Comparison of ENCODE assay signal across 8 cellular contexts in genomic region chr7:130838738-130839137, GRCh38.
DNase-seq lines count a peak whose midpoint lies in the region; ATAC-seq and TF ChIP-seq lines count a peak whose summit lies in the region.
"Had no signal": no experiment of that assay in that cellular context is flagged by ENCODE, and none has a peak within 500 bp of the region (broad histone marks: within the 10 kb centered on the region; RNA-seq: fewer than 3 reads in every experiment).

No MANE protein-coding gene starts in this region.

- no peaks in the 10 kb centered on the region for H3K36me3 ChIP-seq in mucosa of descending colon (ENCODE audit: low read depth)
- H3K36me3 ChIP-seq in Peyer's patch: no peaks in the 10 kb centered on the region
- H3K36me3 ChIP-seq: cardiac muscle cell had no signal

- TF ChIP-seq CTCF in HFF-Myc (IDR thresholded peaks at IDR 0.05; ENCODE audit: low read depth, low read length, missing control alignments): no peak
- TF ChIP-seq CTCF in mucosa of descending colon (IDR thresholded peaks at IDR 0.05): no peak
- TF ChIP-seq CTCF in Peyer's patch (IDR thresholded peaks at IDR 0.05): no peak

- H3K27me3 ChIP-seq in Peyer's patch: no peaks in the 10 kb centered on the region

- peak; percentile 15 for ATAC-seq in mucosa of descending colon

- no peak for TF ChIP-seq POLR2A in Peyer's patch (IDR thresholded peaks at IDR 0.05)

- intact Hi-C loops in mucosa of descending colon (cut with DNase I, micrococcal nuclease): no loop called here

- DNase-seq in GM04504 (ENCODE audit: low read depth) (peak; percentile 96), HFF-Myc (ENCODE audit: extremely low read depth, low read depth) (peak; percentile 98), amniotic stem cell (lab: John Stamatoyannopoulos, UW) (peak; percentile 75), mucosa of descending colon (no peak), COR-L47 (lab: John Stamatoyannopoulos, UW) (no peak), Peyer's patch (no peak)
- no peak for DNase-seq in stimulated activated naive CD4-positive, alpha-beta T cell (lab: John Stamatoyannopoulos, UW)

- H3K27ac ChIP-seq in Peyer's patch: no peak overlapping the region
- H3K27ac ChIP-seq: cardiac muscle cell had no signal

- no peaks in the 10 kb centered on the region for H3K9me3 ChIP-seq in mucosa of descending colon
- H3K9me3 ChIP-seq in Peyer's patch: no peaks in the 10 kb centered on the region

- H3K4me1 ChIP-seq in mucosa of descending colon (ENCODE audit: low read depth) (no peaks in the 10 kb centered on the region), Peyer's patch (no peaks in the 10 kb centered on the region)

- no peak overlapping the region for H3K4me3 ChIP-seq in HFF-Myc (replicated peaks; ENCODE audit: low read depth, low read length)
- no peak overlapping the region for H3K4me3 ChIP-seq in mucosa of descending colon
- no peak overlapping the region for H3K4me3 ChIP-seq in Peyer's patch
- H3K4me3 ChIP-seq: cardiac muscle cell had no signal

Comparison
In these comparisons a context has a peak if more than half of its experiments do, and no peak if none do; other contexts are left out.
1. DNase-seq: peak in GM04504 (single experiment), HFF-Myc (single experiment) and amniotic stem cell (single experiment); none in mucosa of descending colon (0 of 3), stimulated activated naive CD4-positive, alpha-beta T cell (0 of 6), COR-L47 (single experiment) and Peyer's patch (0 of 3).